2 cellular contexts compared by ENCODE assay signal in the genomic region with DNA sequence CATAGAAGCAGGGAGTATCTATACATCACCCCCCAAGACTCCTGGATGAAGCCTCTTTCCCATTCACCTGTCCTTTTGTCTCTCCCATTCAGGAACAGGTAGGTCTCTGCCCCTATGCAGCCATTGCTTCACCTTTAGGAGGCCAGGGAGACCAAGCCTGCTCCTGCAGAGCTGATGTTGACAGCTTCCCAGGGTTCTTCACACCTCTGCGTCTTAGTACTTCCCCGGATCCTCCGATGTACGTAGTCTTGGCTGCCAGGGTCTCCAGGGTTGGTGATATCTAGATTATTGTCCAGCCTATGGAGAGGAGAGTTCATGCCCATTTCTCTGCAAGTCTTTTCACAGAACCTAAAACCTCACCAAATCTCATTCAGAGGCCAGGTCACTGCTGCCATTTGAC.
TF ChIP-seq lines count a peak whose summit lies in the region.

No MANE protein-coding gene starts in this region.

TF ChIP-seq in H1, 55 proteins besides CTCF, POLR2A, EP300 and RAD21:
- TF ChIP-seq RNF2 (IDR thresholded peaks at IDR 0.05; ENCODE audit: borderline replicate concordance, low read depth, low read length, missing control alignments, poor library complexity, severe bottlenecking) (no peak), KDM1A (IDR thresholded peaks at IDR 0.05; ENCODE audit: borderline replicate concordance, low read length) (no peak), SAP30 (IDR thresholded peaks at IDR 0.05; ENCODE audit: insufficient read depth, insufficient replicate concordance, low read length) (no peak), PHF8 (conservative IDR thresholded peaks at IDR 0.05; ENCODE audit: low read depth, low read length) (no peak), POLR2AphosphoS5 (IDR thresholded peaks at IDR 0.05; ENCODE audit: low read depth, low read length) (no peak), GABPA (IDR thresholded peaks at IDR 0.05; ENCODE audit: borderline replicate concordance, insufficient read depth, low read length) (no peak), CTBP2 (IDR thresholded peaks at IDR 0.05; ENCODE audit: borderline replicate concordance, insufficient read depth, insufficient read length, low read length) (no peak), FOSL1 (IDR thresholded peaks at IDR 0.05; ENCODE audit: insufficient read depth, low read depth, low read length) (no peak), CHD1 (IDR thresholded peaks at IDR 0.05; ENCODE audit: low read depth, low read length) (no peak), BRCA1 (IDR thresholded peaks at IDR 0.05; ENCODE audit: low read depth, low read length) (no peak), RXRA (IDR thresholded peaks at IDR 0.05; ENCODE audit: insufficient read depth, low read depth, low read length) (no peak), YY1 (IDR thresholded peaks at IDR 0.05; ENCODE audit: low read depth, low read length) (no peak), RFX5 (IDR thresholded peaks at IDR 0.05; ENCODE audit: borderline replicate concordance, low read depth, low read length) (no peak), JUND (IDR thresholded peaks at IDR 0.05; ENCODE audit: low read length) (no peak)
- TF ChIP-seq, protein P1, sequence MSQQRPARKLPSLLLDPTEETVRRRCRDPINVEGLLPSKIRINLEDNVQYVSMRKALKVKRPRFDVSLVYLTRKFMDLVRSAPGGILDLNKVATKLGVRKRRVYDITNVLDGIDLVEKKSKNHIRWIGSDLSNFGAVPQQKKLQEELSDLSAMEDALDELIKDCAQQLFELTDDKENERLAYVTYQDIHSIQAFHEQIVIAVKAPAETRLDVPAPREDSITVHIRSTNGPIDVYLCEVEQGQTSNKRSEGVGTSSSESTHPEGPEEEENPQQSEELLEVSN (IDR thresholded peaks at IDR 0.05), result no peak
- TF ChIP-seq, protein P2, sequence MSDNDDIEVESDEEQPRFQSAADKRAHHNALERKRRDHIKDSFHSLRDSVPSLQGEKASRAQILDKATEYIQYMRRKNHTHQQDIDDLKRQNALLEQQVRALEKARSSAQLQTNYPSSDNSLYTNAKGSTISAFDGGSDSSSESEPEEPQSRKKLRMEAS (IDR thresholded peaks at IDR 0.05), result no peak

TF ChIP-seq in WTC11, 78 proteins besides CTCF, POLR2A, EP300 and RAD21:
- TF ChIP-seq ETV6 (CRISPR knock-in tag; IDR thresholded peaks at IDR 0.05) (no peak), RORB (CRISPR knock-in tag; IDR thresholded peaks at IDR 0.05) (no peak), OVOL2 (CRISPR knock-in tag; IDR thresholded peaks at IDR 0.05; ENCODE audit: borderline replicate concordance) (no peak), SOX15 (CRISPR knock-in tag; IDR thresholded peaks at IDR 0.05) (no peak), ATF1 (CRISPR knock-in tag; IDR thresholded peaks at IDR 0.05) (no peak), TEAD1 (CRISPR knock-in tag; IDR thresholded peaks at IDR 0.05) (no peak), CREB1 (CRISPR knock-in tag; IDR thresholded peaks at IDR 0.05) (no peak), HMGA2 (CRISPR knock-in tag; IDR thresholded peaks at IDR 0.05) (no peak), JAZF1 (CRISPR knock-in tag; IDR thresholded peaks at IDR 0.05) (no peak)
- TF ChIP-seq, protein P3, sequence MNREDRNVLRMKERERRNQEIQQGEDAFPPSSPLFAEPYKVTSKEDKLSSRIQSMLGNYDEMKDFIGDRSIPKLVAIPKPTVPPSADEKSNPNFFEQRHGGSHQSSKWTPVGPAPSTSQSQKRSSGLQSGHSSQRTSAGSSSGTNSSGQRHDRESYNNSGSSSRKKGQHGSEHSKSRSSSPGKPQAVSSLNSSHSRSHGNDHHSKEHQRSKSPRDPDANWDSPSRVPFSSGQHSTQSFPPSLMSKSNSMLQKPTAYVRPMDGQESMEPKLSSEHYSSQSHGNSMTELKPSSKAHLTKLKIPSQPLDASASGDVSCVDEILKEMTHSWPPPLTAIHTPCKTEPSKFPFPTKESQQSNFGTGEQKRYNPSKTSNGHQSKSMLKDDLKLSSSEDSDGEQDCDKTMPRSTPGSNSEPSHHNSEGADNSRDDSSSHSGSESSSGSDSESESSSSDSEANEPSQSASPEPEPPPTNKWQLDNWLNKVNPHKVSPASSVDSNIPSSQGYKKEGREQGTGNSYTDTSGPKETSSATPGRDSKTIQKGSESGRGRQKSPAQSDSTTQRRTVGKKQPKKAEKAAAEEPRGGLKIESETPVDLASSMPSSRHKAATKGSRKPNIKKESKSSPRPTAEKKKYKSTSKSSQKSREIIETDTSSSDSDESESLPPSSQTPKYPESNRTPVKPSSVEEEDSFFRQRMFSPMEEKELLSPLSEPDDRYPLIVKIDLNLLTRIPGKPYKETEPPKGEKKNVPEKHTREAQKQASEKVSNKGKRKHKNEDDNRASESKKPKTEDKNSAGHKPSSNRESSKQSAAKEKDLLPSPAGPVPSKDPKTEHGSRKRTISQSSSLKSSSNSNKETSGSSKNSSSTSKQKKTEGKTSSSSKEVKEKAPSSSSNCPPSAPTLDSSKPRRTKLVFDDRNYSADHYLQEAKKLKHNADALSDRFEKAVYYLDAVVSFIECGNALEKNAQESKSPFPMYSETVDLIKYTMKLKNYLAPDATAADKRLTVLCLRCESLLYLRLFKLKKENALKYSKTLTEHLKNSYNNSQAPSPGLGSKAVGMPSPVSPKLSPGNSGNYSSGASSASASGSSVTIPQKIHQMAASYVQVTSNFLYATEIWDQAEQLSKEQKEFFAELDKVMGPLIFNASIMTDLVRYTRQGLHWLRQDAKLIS (CRISPR knock-in tag; IDR thresholded peaks at IDR 0.05; ENCODE audit: borderline replicate concordance), result no peak
- TF ChIP-seq, protein P4, sequence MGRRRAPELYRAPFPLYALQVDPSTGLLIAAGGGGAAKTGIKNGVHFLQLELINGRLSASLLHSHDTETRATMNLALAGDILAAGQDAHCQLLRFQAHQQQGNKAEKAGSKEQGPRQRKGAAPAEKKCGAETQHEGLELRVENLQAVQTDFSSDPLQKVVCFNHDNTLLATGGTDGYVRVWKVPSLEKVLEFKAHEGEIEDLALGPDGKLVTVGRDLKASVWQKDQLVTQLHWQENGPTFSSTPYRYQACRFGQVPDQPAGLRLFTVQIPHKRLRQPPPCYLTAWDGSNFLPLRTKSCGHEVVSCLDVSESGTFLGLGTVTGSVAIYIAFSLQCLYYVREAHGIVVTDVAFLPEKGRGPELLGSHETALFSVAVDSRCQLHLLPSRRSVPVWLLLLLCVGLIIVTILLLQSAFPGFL (CRISPR knock-in tag; IDR thresholded peaks at IDR 0.05; ENCODE audit: borderline replicate concordance), result no peak
- TF ChIP-seq, protein P5, sequence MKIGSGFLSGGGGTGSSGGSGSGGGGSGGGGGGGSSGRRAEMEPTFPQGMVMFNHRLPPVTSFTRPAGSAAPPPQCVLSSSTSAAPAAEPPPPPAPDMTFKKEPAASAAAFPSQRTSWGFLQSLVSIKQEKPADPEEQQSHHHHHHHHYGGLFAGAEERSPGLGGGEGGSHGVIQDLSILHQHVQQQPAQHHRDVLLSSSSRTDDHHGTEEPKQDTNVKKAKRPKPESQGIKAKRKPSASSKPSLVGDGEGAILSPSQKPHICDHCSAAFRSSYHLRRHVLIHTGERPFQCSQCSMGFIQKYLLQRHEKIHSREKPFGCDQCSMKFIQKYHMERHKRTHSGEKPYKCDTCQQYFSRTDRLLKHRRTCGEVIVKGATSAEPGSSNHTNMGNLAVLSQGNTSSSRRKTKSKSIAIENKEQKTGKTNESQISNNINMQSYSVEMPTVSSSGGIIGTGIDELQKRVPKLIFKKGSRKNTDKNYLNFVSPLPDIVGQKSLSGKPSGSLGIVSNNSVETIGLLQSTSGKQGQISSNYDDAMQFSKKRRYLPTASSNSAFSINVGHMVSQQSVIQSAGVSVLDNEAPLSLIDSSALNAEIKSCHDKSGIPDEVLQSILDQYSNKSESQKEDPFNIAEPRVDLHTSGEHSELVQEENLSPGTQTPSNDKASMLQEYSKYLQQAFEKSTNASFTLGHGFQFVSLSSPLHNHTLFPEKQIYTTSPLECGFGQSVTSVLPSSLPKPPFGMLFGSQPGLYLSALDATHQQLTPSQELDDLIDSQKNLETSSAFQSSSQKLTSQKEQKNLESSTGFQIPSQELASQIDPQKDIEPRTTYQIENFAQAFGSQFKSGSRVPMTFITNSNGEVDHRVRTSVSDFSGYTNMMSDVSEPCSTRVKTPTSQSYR (CRISPR knock-in tag; IDR thresholded peaks at IDR 0.05), result no peak
- TF ChIP-seq, protein P2 (CRISPR knock-in tag; IDR thresholded peaks at IDR 0.05), result no peak
- TF ChIP-seq, protein P6, sequence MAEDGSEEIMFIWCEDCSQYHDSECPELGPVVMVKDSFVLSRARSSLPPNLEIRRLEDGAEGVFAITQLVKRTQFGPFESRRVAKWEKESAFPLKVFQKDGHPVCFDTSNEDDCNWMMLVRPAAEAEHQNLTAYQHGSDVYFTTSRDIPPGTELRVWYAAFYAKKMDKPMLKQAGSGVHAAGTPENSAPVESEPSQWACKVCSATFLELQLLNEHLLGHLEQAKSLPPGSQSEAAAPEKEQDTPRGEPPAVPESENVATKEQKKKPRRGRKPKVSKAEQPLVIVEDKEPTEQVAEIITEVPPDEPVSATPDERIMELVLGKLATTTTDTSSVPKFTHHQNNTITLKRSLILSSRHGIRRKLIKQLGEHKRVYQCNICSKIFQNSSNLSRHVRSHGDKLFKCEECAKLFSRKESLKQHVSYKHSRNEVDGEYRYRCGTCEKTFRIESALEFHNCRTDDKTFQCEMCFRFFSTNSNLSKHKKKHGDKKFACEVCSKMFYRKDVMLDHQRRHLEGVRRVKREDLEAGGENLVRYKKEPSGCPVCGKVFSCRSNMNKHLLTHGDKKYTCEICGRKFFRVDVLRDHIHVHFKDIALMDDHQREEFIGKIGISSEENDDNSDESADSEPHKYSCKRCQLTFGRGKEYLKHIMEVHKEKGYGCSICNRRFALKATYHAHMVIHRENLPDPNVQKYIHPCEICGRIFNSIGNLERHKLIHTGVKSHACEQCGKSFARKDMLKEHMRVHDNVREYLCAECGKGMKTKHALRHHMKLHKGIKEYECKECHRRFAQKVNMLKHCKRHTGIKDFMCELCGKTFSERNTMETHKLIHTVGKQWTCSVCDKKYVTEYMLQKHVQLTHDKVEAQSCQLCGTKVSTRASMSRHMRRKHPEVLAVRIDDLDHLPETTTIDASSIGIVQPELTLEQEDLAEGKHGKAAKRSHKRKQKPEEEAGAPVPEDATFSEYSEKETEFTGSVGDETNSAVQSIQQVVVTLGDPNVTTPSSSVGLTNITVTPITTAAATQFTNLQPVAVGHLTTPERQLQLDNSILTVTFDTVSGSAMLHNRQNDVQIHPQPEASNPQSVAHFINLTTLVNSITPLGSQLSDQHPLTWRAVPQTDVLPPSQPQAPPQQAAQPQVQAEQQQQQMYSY (CRISPR knock-in tag; IDR thresholded peaks at IDR 0.05), result no peak
